ENCODE assay signal across 8 cellular contexts in the genomic region with DNA sequence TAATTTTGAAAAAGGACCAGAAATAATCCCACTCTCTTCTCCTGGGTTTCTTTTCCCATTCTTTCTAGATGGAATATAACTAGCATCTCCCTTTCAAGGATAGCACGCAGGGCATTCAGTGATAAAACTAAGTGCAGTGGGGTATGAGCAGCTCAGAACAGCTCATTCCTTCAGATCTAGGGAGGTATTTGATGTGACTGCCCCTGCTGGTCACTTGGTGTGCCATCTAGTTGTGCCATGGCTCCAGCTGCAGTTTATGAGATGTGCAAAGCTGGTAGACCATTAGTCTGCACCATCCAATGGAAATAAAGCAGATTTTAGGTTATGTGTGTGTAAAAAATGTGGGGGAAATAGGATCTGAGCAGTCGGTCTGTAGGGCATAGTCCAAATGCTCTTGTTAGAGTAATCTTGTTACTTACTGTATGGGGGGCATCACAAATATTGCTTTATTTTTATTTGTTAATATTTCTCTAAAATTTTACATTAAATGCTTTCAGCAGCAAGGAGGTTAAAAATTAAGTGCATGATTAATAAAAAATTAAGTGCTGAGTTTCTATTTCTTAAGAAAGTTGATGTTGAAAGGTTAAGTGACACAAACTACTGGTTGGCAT. TPM values are rescaled to one million over a fixed set of nuclear protein-coding genes. Genes with fewer than 3 reads are reported as not detected.
DNase-seq lines count a peak whose midpoint lies in the region; ATAC-seq and TF ChIP-seq lines count a peak whose summit lies in the region.

No MANE protein-coding gene starts in this region.

- H3K36me3 ChIP-seq in Caco-2 (ENCODE audit: control insufficient read depth, insufficient read depth, low read length) (no peaks in the 10 kb centered on the region), WERI-Rb-1 (no peaks in the 10 kb centered on the region)

- no peaks in the 10 kb centered on the region for H3K4me1 Mint-ChIP-seq in Caco-2 (ENCODE audit: low read depth, unreplicated experiment)

- no peaks in the 10 kb centered on the region for H3K36me3 Mint-ChIP-seq in Caco-2 (ENCODE audit: insufficient read depth, unreplicated experiment)

- no peaks in the 10 kb centered on the region for H3K9me3 Mint-ChIP-seq in Caco-2 (ENCODE audit: unreplicated experiment)

- TF ChIP-seq CTCF in Caco-2 (IDR thresholded peaks at IDR 0.05; ENCODE audit: insufficient read depth in 1 of 2, low read depth in 1 of 2, low read length in 1 of 2, severe bottlenecking in 1 of 2, unreplicated experiment in 1 of 2) (peak; percentile 61 to 67), WERI-Rb-1 (IDR thresholded peaks at IDR 0.05; ENCODE audit: low read depth, low read length) (peak; percentile 48; the same call in 1 of the 2 replicates)

- DNase-seq in Caco-2 (peak; percentile 46 to 53), HPDE6-E6E7 (ENCODE audit: extremely low spot score) (peak; percentile 28), WERI-Rb-1 (peak; percentile 5), iPS-NIHi7 (ENCODE audit: extremely low spot score) (peak; percentile 68), NCI-H1436 treated with DMSO at 0.1 percent for 48 hours (lab: John Stamatoyannopoulos, UW) (no peak), hippocampal formation (lab: John Stamatoyannopoulos, UW) (no peak), DMS153 treated with DMSO at 0.1 percent for 48 hours (lab: John Stamatoyannopoulos, UW; ENCODE audit: unreplicated experiment) (no peak)

- no peaks in the 10 kb centered on the region for H3K4me1 ChIP-seq in Caco-2

- no peaks in the 10 kb centered on the region for H3K27me3 ChIP-seq in Caco-2 (replicated peaks; ENCODE audit: control insufficient read depth, insufficient read depth, low read length)
- H3K27me3 ChIP-seq in WERI-Rb-1 (ENCODE audit: insufficient read depth, low read depth, severe bottlenecking): peaks cover 53% of the 10 kb centered on the region

- no peak overlapping the region for H3K27ac ChIP-seq in WERI-Rb-1

- no TSS peak for BruUV-seq in Caco-2 (replicated peaks; lab: Mats Ljungman, UMichigan)

- H3K27ac Mint-ChIP-seq in Caco-2 (ENCODE audit: unreplicated experiment): no peak overlapping the region

- CTCF ChIA-PET in Caco-2 (lab: Charles Lee): interaction anchor here (0.6 to 1.1 kb wide), 9 partner anchors 58 to 465 kb away, joined by 3 to 12 read pairs (median 3); no protein-coding TSS in a partner anchor

- peaks cover 9% of the 10 kb centered on the region for H3K27me3 Mint-ChIP-seq in Caco-2 (ENCODE audit: insufficient read depth, unreplicated experiment)

- H3K9me3 ChIP-seq in Caco-2 (no peaks in the 10 kb centered on the region), WERI-Rb-1 (ENCODE audit: severe bottlenecking) (no peaks in the 10 kb centered on the region)

- H3K4me3 ChIP-seq in Caco-2 (ENCODE audit: low read depth, low read length) (no peak overlapping the region), WERI-Rb-1 (ENCODE audit: low read depth, low read length) (no peak overlapping the region)

- POLR2A ChIA-PET in Caco-2 (lab: Charles Lee): no interaction called here

- intact Hi-C loops in Caco-2 (cut with micrococcal nuclease; ENCODE audit: unreplicated experiment): no loop called here

- H3K4me3 Mint-ChIP-seq in Caco-2 (ENCODE audit: unreplicated experiment): no peak overlapping the region

- ATAC-seq in GM18868 (IDR thresholded peaks at IDR 0.05; ENCODE audit: unreplicated experiment): no peak

RNA-seq across cellular contexts. Expression of gene CTAGE1, which starts 38.9 kb away (rescaled TPM):
- not detected in 2 replicates for total RNA-seq in Caco-2 (2022)

Comparison
In these comparisons a context has a peak if more than half of its experiments do, and no peak if none do; other contexts are left out.
1. DNase-seq: peak in Caco-2 (2 of 2), HPDE6-E6E7 (single experiment), WERI-Rb-1 (single experiment) and iPS-NIHi7 (single experiment); none in NCI-H1436 treated with DMSO at 0.1 percent for 48 hours (single experiment), hippocampal formation (0 of 2) and DMS153 treated with DMSO at 0.1 percent for 48 hours (single experiment).